Comparison of ENCODE assay signal across 2 cellular contexts in the genomic region with DNA sequence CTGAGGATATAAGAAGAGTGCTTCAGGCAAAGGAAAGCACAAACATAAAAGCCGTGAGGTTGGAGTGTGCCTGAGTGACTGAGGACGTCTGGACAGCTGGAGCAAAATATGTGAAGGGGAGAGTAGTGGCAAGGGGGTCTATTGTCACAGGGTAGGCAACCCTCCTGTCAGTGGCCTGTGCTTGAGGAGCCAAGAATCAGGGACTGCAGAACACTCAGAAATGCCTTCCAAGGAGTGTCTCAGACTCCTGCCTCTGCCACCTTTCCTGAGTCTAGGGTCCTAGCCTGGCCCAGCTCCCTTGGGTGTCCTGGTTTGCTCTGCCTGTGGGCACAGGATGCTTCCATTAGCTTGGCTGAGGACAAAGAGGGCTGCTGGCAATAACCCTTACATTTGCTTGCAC.
TF ChIP-seq lines count a peak whose summit lies in the region.

No MANE protein-coding gene starts in this region.

TF ChIP-seq in SK-N-SH, 30 proteins besides CTCF, POLR2A, EP300 and RAD21 (continued from another document):
- TF ChIP-seq SIN3A (IDR thresholded peaks at IDR 0.05; ENCODE audit: borderline replicate concordance, low read depth, low read length) (no peak), RFX5 (IDR thresholded peaks at IDR 0.05; ENCODE audit: low read length) (no peak), GABPA (IDR thresholded peaks at IDR 0.05; ENCODE audit: low read depth) (no peak), YY1 (IDR thresholded peaks at IDR 0.05; ENCODE audit: low read depth) (no peak), MEF2A (IDR thresholded peaks at IDR 0.05; ENCODE audit: borderline replicate concordance, low read depth) (no peak), JUND (IDR thresholded peaks at IDR 0.05) (no peak), TEAD4 (IDR thresholded peaks at IDR 0.05; ENCODE audit: borderline replicate concordance, insufficient read depth) (no peak), RCOR1 (IDR thresholded peaks at IDR 0.05; ENCODE audit: low read length) (no peak), POLR2AphosphoS5 (IDR thresholded peaks at IDR 0.05; ENCODE audit: low read depth, low read length) (no peak), ELF1 (IDR thresholded peaks at IDR 0.05) (no peak), NRF1 (IDR thresholded peaks at IDR 0.05; ENCODE audit: low read depth, low read length) (no peak), EZH2phosphoT487 (IDR thresholded peaks at IDR 0.05; ENCODE audit: borderline replicate concordance, low read depth) (no peak), FOXJ3 (CRISPR knock-in tag; IDR thresholded peaks at IDR 0.05) (no peak), NFIC (IDR thresholded peaks at IDR 0.05; ENCODE audit: borderline replicate concordance) (no peak)
- TF ChIP-seq, protein P1, sequence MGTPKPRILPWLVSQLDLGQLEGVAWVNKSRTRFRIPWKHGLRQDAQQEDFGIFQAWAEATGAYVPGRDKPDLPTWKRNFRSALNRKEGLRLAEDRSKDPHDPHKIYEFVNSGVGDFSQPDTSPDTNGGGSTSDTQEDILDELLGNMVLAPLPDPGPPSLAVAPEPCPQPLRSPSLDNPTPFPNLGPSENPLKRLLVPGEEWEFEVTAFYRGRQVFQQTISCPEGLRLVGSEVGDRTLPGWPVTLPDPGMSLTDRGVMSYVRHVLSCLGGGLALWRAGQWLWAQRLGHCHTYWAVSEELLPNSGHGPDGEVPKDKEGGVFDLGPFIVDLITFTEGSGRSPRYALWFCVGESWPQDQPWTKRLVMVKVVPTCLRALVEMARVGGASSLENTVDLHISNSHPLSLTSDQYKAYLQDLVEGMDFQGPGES (IDR thresholded peaks at IDR 0.05; ENCODE audit: low read depth, low read length), result no peak
- TF ChIP-seq, protein P2, sequence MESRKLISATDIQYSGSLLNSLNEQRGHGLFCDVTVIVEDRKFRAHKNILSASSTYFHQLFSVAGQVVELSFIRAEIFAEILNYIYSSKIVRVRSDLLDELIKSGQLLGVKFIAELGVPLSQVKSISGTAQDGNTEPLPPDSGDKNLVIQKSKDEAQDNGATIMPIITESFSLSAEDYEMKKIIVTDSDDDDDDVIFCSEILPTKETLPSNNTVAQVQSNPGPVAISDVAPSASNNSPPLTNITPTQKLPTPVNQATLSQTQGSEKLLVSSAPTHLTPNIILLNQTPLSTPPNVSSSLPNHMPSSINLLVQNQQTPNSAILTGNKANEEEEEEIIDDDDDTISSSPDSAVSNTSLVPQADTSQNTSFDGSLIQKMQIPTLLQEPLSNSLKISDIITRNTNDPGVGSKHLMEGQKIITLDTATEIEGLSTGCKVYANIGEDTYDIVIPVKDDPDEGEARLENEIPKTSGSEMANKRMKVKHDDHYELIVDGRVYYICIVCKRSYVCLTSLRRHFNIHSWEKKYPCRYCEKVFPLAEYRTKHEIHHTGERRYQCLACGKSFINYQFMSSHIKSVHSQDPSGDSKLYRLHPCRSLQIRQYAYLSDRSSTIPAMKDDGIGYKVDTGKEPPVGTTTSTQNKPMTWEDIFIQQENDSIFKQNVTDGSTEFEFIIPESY (IDR thresholded peaks at IDR 0.05; ENCODE audit: borderline replicate concordance, low read depth), result no peak

TF ChIP-seq in SK-N-SH treated with all-trans-retinoic acid at 6 μM for 48 hours, 23 proteins besides CTCF, POLR2A, EP300 and RAD21 (continued from another document):
- TF ChIP-seq TSHZ2 (CRISPR knock-in tag; IDR thresholded peaks at IDR 0.05) (no peak), ZNF8 (CRISPR knock-in tag; IDR thresholded peaks at IDR 0.05) (no peak), ZFP3 (CRISPR knock-in tag; IDR thresholded peaks at IDR 0.05) (no peak), ZNF565 (CRISPR knock-in tag; conservative IDR thresholded peaks at IDR 0.05; ENCODE audit: low read depth) (no peak), TCF4 (CRISPR knock-in tag; IDR thresholded peaks at IDR 0.05; ENCODE audit: borderline replicate concordance) (no peak), GLIS3 (CRISPR knock-in tag; IDR thresholded peaks at IDR 0.05) (no peak), ZFP30 (CRISPR knock-in tag; IDR thresholded peaks at IDR 0.05) (no peak), ARNTL (CRISPR knock-in tag; IDR thresholded peaks at IDR 0.05; ENCODE audit: borderline replicate concordance, low read depth) (no peak), RARB (CRISPR knock-in tag; IDR thresholded peaks at IDR 0.05) (no peak), CREB5 (CRISPR knock-in tag; IDR thresholded peaks at IDR 0.05; ENCODE audit: low read depth) (no peak), BACH2 (CRISPR knock-in tag; IDR thresholded peaks at IDR 0.05; ENCODE audit: borderline replicate concordance) (no peak), POU6F1 (CRISPR knock-in tag; IDR thresholded peaks at IDR 0.05; ENCODE audit: borderline replicate concordance, low read depth) (no peak)
